Comparison of ENCODE assay signal across 19 cellular contexts in the genomic region with DNA sequence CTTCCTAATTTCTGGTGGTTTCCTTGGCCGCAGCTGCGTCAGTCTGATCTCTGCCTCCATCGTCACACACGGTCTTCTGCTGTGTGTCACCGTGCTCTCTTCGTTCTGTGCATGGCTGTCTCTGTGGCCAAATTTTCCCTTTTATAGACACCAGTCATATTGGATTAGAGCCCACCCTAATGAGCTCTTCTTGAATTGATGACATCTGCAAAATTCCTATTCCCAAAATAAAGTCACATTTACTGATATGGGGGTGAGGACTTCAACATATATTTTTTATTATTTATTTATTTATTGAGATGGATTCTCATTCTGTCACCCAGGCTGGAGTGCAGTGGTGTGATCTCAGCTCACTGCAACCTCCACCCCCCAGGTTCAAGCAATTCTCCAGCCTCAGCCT. TPM values are rescaled to one million over a fixed set of nuclear protein-coding genes. Genes with fewer than 3 reads are reported as not detected.
DNase-seq lines count a peak whose midpoint lies in the region; ATAC-seq, FAIRE-seq and TF ChIP-seq lines count a peak whose summit lies in the region.
"Had no signal": no experiment of that assay in that cellular context is flagged by ENCODE, and none has a peak within 500 bp of the region (broad histone marks: within the 10 kb centered on the region; RNA-seq: fewer than 3 reads in every experiment).

No MANE protein-coding gene starts in this region.

- no peaks in the 10 kb centered on the region for H3K79me2 ChIP-seq in K562 (ENCODE audit: control insufficient read depth, insufficient read depth, low read length)

- H3K9me3 ChIP-seq in A549, result no peaks in the 10 kb centered on the region
- peaks cover 21% of the 10 kb centered on the region for H3K9me3 ChIP-seq in BLaER1
- H3K9me3 ChIP-seq in K562 (replicated peaks; ENCODE audit: control insufficient read depth, insufficient read depth, low read depth, low read length), result no peaks in the 10 kb centered on the region

- TF ChIP-seq EP300 in A549 (IDR thresholded peaks at IDR 0.05) (no peak), K562 (IDR thresholded peaks at IDR 0.05; ENCODE audit: low read length) (no peak)

- TF ChIP-seq POLR2A in A549 (IDR thresholded peaks at IDR 0.05; ENCODE audit: low read length) (no peak), K562 (conservative IDR thresholded peaks at IDR 0.05) (no peak)

- H3K9me1 ChIP-seq in K562 (ENCODE audit: control insufficient read depth, insufficient read depth, low read length), result no peaks in the 10 kb centered on the region

- in situ Hi-C loops in K562 (cut with MboI), result no loop called here

- H4K20me1 ChIP-seq in BLaER1 (no peaks in the 10 kb centered on the region), K562 (replicated peaks; ENCODE audit: control insufficient read depth, insufficient read depth, low read length) (no peaks in the 10 kb centered on the region)

- H3K4me1 ChIP-seq in A549 (0 out of 3 replicates have a peak, but pooled peaks cover 7% of the 10 kb centered on the region), BLaER1 (peaks cover 80% of the 10 kb centered on the region), K562 (replicated peaks in 1 of 2; ENCODE audit: control insufficient read depth in 2 of 2, insufficient read depth in 2 of 2, low read length in 2 of 2) (peaks cover 8 to 12% of the 10 kb centered on the region in 2 experiments; a peak in 4 of 5 replicates)

- H3K27ac ChIP-seq in A549 (no peak overlapping the region), BLaER1 (no peak overlapping the region), K562 (ENCODE audit: extremely low read depth, low read depth, low read length) (no peak overlapping the region)
- H3K27ac ChIP-seq: GM23248 had no signal

- TF ChIP-seq CTCF in A549 (IDR thresholded peaks at IDR 0.05), result no peak
- no peak for TF ChIP-seq CTCF in K562 (IDR thresholded peaks at IDR 0.05 in 2 of 3, conservative IDR thresholded peaks at IDR 0.05 in 1 of 3; ENCODE audit: insufficient read depth in 2 of 3, low read depth in 1 of 3, low read length in 3 of 3)

- H3K27me3 ChIP-seq in BLaER1 (no peaks in the 10 kb centered on the region), K562 (ENCODE audit: control insufficient read depth in 2 of 2, insufficient read depth in 2 of 2, low read length in 2 of 2) (peaks cover 31 to 44% of the 10 kb centered on the region in 2 experiments; a peak in 4 of 5 replicates)

- intact Hi-C loops in K562 (cut with micrococcal nuclease), result no loop called here

- H2AFZ ChIP-seq in K562 (ENCODE audit: low read depth, low read length), result no peak overlapping the region
- H2AFZ ChIP-seq: GM23248 had no signal

- DNase-seq in A549 (ENCODE audit: low read depth in 1 of 2, low spot score in 1 of 2) (no peak), K562 (ENCODE audit: extremely low read depth in 1 of 4, low spot score in 3 of 4) (no peak), T-helper 9 cell (no peak)
- DNase-seq: C1 segment of cervical spinal cord; Calu3; CD4-positive, alpha-beta memory T cell; COR-L47; DMS53; DMS79 treated with DMSO at 0.1 percent for 48 hours; GF-D8; GM23248; H7; HCEC 1CT had no signal

- no TSS peak for BruUV-seq in K562 (replicated peaks; lab: Mats Ljungman, UMichigan)

- no peak for TF ChIP-seq RAD21 in A549 (conservative IDR thresholded peaks at IDR 0.05 in 1 of 2, IDR thresholded peaks at IDR 0.05 in 1 of 2)
- TF ChIP-seq RAD21 in K562 (CRISPR knock-in tag; conservative IDR thresholded peaks at IDR 0.05 in 1 of 2, IDR thresholded peaks at IDR 0.05 in 1 of 2), result no peak

- no peak overlapping the region for H3K4me3 ChIP-seq in A549
- no peak overlapping the region for H3K4me3 ChIP-seq in BLaER1
- no peak overlapping the region for H3K4me3 ChIP-seq in K562
- H3K4me3 ChIP-seq: GM23248 had no signal

- ATAC-seq in A549 (no peak), K562 (no peak), HG02973 (IDR thresholded peaks at IDR 0.05; ENCODE audit: unreplicated experiment) (no peak), GM19452 (IDR thresholded peaks at IDR 0.05; ENCODE audit: unreplicated experiment) (no peak)

- CTCF ChIA-PET in A549 (lab: Yijun Ruan, JAX), result interaction anchor here (1.7 to 2.4 kb wide), 2 partner anchors 57 to 94 kb away, joined by 4 to 8 read pairs; no protein-coding TSS in a partner anchor
- CTCF ChIA-PET in K562 (lab: Yijun Ruan, JAX; ENCODE audit: low intra/inter-chr PET ratio), result no interaction called here

- H3K9ac ChIP-seq in BLaER1 (no peak overlapping the region; the same call in 1 of the 2 replicates), K562 (ENCODE audit: insufficient read depth in 1 of 2, low read depth in 2 of 2, low read length in 2 of 2) (no peak overlapping the region)
- H3K9ac ChIP-seq: GM23248 had no signal

- FAIRE-seq in A549 (lab: Jason Lieb, UNC), result no peak
- FAIRE-seq in K562 (lab: Jason Lieb, UNC), result no peak
- FAIRE-seq: GM12891, GM18507, H1 had no signal

- POLR2A ChIA-PET in A549 (lab: Yijun Ruan, JAX), result no interaction called here
- POLR2A ChIA-PET in K562 (lab: Yijun Ruan, JAX), result interaction anchor here (1.5 kb wide), 1 partner anchor 301 kb away, joined by 3 read pairs; the partner anchor contains the start of gene CFAP20

- H3K4me2 ChIP-seq in A549 (no peak overlapping the region), BLaER1 (peak overlapping the region; percentile 68), K562 (ENCODE audit: insufficient read depth, low read length) (no peak overlapping the region)

- H3K36me3 ChIP-seq in BLaER1 (no peaks in the 10 kb centered on the region), K562 (ENCODE audit: control insufficient read depth, insufficient read depth, low read length) (no peaks in the 10 kb centered on the region)

- WGBS in A549 (ENCODE audit: missing lambda C conversion rate), result 94% methylated on average over 6 of the region's 6 CpGs
- 6% methylated on average over 6 of the region's 6 CpGs for WGBS in K562 (ENCODE audit: insufficient coverage, low coverage, missing lambda C conversion rate)

TF ChIP-seq in A549, 52 proteins besides CTCF, POLR2A, EP300 and RAD21:
- TF ChIP-seq CHD4 (IDR thresholded peaks at IDR 0.05; ENCODE audit: borderline replicate concordance) (no peak), MAFK (IDR thresholded peaks at IDR 0.05; ENCODE audit: partially characterized antibody) (peak; percentile 23)

TF ChIP-seq in K562, 482 proteins besides CTCF, POLR2A, EP300 and RAD21:
- TF ChIP-seq C11orf30 (IDR thresholded peaks at IDR 0.05; ENCODE audit: low read depth), result peak; percentile 16; the same call in 1 of the 2 replicates
- peak; percentile 41 for TF ChIP-seq ZNF316 (IDR thresholded peaks at IDR 0.05)
- peak; percentile 3; the same call in 1 of the 2 replicates for TF ChIP-seq MAFF (IDR thresholded peaks at IDR 0.05; ENCODE audit: low read length)
- no peak for TF ChIP-seq ZNF3 (CRISPR knock-in tag; IDR thresholded peaks at IDR 0.05)

RNA-seq across cellular contexts. Expression of gene GINS3, which starts 38.4 kb away (rescaled TPM):
- 21.0 and 22.3 TPM in 2 replicates for polyA plus RNA-seq in A549 (2011; rRNA removed)
- polyA plus RNA-seq in A549 (2012; cell fraction: cytosol; rRNA removed), result 15.9 and 18.5 TPM in 2 replicates
- polyA plus RNA-seq in A549 (2012; cell fraction: nucleus; rRNA removed), result 10.8 and 12.8 TPM in 2 replicates
- polyA plus RNA-seq in A549 (2017; fragmentation: RNase III; extraction: RNeasy Plus Mini Kit Qiagen cat#74134 plus additional on column Dnase treatment), result 17.6 to 21.3 TPM (median 19.7 TPM) in 3 replicates
- 14.5 and 14.6 TPM in 2 replicates for polyA minus RNA-seq in A549 (2011; rRNA and poly(A)+ RNA removed)
- 14.3 and 15.6 TPM in 2 replicates for total RNA-seq in K562 (2011; cell fraction: chromatin; rRNA removed; ENCODE audit: low replicate concordance)
- total RNA-seq in K562 (2011; cell fraction: nucleolus; rRNA removed), result 9.3 and 11.7 TPM in 2 replicates
- 13.7 and 18.9 TPM in 2 replicates for total RNA-seq in K562 (2011; cell fraction: nucleoplasm; rRNA removed)
- total RNA-seq in K562 (2014; rRNA removed), result 18.1 and 18.3 TPM in 2 replicates
- total RNA-seq in K562 (2014; rRNA removed; fragmentation: Illumina TruSeq; extraction: Trizol), result 24.9 and 25.7 TPM in 2 replicates
- 26.7 and 27.0 TPM in 2 replicates for total RNA-seq in K562 (2015; rRNA removed; fragmentation: Illumina TruSeq; extraction: Trizol)
- 17.8 and 22.5 TPM in 2 replicates for total RNA-seq in K562 (2021)
- 18.6 and 24.6 TPM in 2 replicates for polyA plus RNA-seq in K562 (2011; rRNA removed)
- polyA plus RNA-seq in K562 (2011; cell fraction: cytosol; rRNA removed), result 14.0 and 17.9 TPM in 2 replicates
- polyA plus RNA-seq in K562 (2011; cell fraction: nucleus; rRNA removed), result 13.6 and 15.6 TPM in 2 replicates
- polyA plus RNA-seq in K562 (2012), result 15.0 and 17.9 TPM in 2 replicates
- polyA plus RNA-seq in K562 (2014; fragmentation: Illumina TruSeq; extraction: Trizol), result 27.7 and 31.9 TPM in 2 replicates
- 10 to 100 TPM; 25.4 to 28.1 TPM for polyA plus RNA-seq in K562 (2014; fragmentation: Nextera tagmentation; extraction: Ambion mirVana)
- 17.8 and 20.6 TPM in 2 replicates for polyA plus RNA-seq in K562 (2014; rRNA removed)
- polyA minus RNA-seq in K562 (2011; rRNA and poly(A)+ RNA removed), result 14.8 and 17.0 TPM in 2 replicates
- 6.7 and 9.9 TPM in 2 replicates for polyA minus RNA-seq in K562 (2011; cell fraction: cytosol; rRNA and poly(A)+ RNA removed)
- 6.3 and 6.7 TPM in 2 replicates for polyA minus RNA-seq in K562 (2011; cell fraction: nucleus; rRNA and poly(A)+ RNA removed)

Comparison
In these comparisons a context has a peak if more than half of its experiments do, and no peak if none do; other contexts are left out.
1. Of the 35 proteins assayed by ChIP-seq in both K562 and A549: peak only in K562: none; only in A549: MAFK; in both: none; in neither: 34.